ENCODE assay signal across 15 cellular contexts in the genomic region with DNA sequence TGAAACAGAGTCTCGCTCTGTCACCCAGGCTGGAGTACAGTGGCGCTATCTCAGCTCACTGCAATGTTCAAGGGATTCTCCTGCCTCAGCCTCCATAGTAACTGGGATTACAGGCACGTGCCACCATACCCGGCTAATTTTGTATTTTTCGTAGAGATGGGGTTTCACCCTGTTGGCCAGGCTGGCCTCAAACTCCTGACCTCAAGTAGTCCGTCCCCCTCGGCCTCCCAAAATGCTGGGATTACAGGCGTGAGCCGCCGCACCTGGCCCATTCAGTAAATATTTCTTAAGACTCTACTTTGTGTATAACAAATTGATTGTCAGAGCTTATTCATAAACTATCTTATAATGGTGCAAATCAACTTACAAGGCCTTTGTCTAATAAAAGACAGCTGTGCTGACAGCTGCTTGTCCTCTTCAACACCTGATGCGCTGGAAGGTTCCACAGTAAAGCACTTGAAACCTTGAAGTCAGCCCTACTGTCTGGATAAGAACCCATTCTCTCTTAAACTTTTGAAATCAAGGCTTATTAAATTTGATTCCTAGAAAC. TPM values are rescaled to one million over a fixed set of nuclear protein-coding genes. Genes with fewer than 3 reads are reported as not detected.
DNase-seq lines count a peak whose midpoint lies in the region; ATAC-seq and TF ChIP-seq lines count a peak whose summit lies in the region.
"Had no signal": no experiment of that assay in that cellular context is flagged by ENCODE, and none has a peak within 500 bp of the region (broad histone marks: within the 10 kb centered on the region; RNA-seq: fewer than 3 reads in every experiment).

No MANE protein-coding gene starts in this region.

- intact Hi-C loops in ascending aorta (cut with DNase I) = no loop called here
- intact Hi-C loops in right lobe of liver (cut with DNase I) = no loop called here
- intact Hi-C loops in left colon (cut with DNase I, micrococcal nuclease) = no loop called here

- H3K27ac ChIP-seq in ascending aorta = peak overlapping the region; percentile 54 to 85
- peak overlapping the region; percentile 74 to 85 (median 80) for H3K27ac ChIP-seq in right lobe of liver
- peak overlapping the region; percentile 24 for H3K27ac ChIP-seq in stomach smooth muscle (ENCODE audit: low read length)

- H3K36me3 ChIP-seq in ascending aorta (peaks cover 0 to 4% of the 10 kb centered on the region in 2 donors), right lobe of liver (peaks cover 0 to 47% (median 18%) of the 10 kb centered on the region in 4 donors), stomach smooth muscle (ENCODE audit: control insufficient read depth in 2 of 2, insufficient read depth in 2 of 2, low read length in 2 of 2) (peaks cover 0 to 4% of the 10 kb centered on the region in 2 donors)
- H3K36me3 ChIP-seq: WERI-Rb-1 had no signal

- 51% methylated on average over 10 of the region's 11 CpGs for WGBS in right lobe of liver (ENCODE audit: insufficient coverage, low coverage, low lambda C conversion rate, missing lambda C conversion rate)

- no peaks in the 10 kb centered on the region for H3K9me3 ChIP-seq in ascending aorta
- H3K9me3 ChIP-seq in right lobe of liver = no peaks in the 10 kb centered on the region
- H3K9me3 ChIP-seq in stomach smooth muscle (ENCODE audit: control insufficient read depth in 2 of 2, low read length in 2 of 2) = no peaks in the 10 kb centered on the region

- no peaks in the 10 kb centered on the region for H3K27me3 ChIP-seq in ascending aorta
- no peaks in the 10 kb centered on the region for H3K27me3 ChIP-seq in right lobe of liver
- no peaks in the 10 kb centered on the region for H3K27me3 ChIP-seq in stomach smooth muscle (ENCODE audit: control insufficient read depth in 1 of 2, insufficient read depth in 2 of 2, low read length in 2 of 2)

- no peak for TF ChIP-seq POLR2A in right lobe of liver (IDR thresholded peaks at IDR 0.05)

- TF ChIP-seq CTCF in ascending aorta (IDR thresholded peaks at IDR 0.05) = no peak
- TF ChIP-seq CTCF in right lobe of liver (IDR thresholded peaks at IDR 0.05) = no peak

- no peak overlapping the region for H3K9ac ChIP-seq in stomach smooth muscle (ENCODE audit: low read length in 2 of 2)

- ATAC-seq in right lobe of liver (peak in 1 of 4 donors; percentile 23), left colon (no peak)
- ATAC-seq: natural killer cell had no signal

- H3K4me1 ChIP-seq in ascending aorta (peaks cover 8% of the 10 kb centered on the region in 2 donors), right lobe of liver (peaks cover 0 to 24% (median 13%) of the 10 kb centered on the region in 4 donors), stomach smooth muscle (ENCODE audit: control insufficient read depth, insufficient read depth, low read length) (peaks cover 11% of the 10 kb centered on the region)

- DNase-seq in DMS53 (lab: John Stamatoyannopoulos, UW) (peak; percentile 64), DMS53 treated with DMSO at 0.1 percent for 48 hours (lab: John Stamatoyannopoulos, UW; ENCODE audit: unreplicated experiment) (no peak), ascending aorta (ENCODE audit: low spot score in 2 of 2) (no peak), right lobe of liver (no peak), Kasumi-1 (lab: John Stamatoyannopoulos, UW) (no peak), NCI-H1930 (lab: John Stamatoyannopoulos, UW) (no peak), left colon (no peak)
- DNase-seq: activated CD8-positive, alpha-beta memory T cell treated with anti-CD3 and anti-CD28 coated beads, Interleukin-2, amount 50 U/mL, for 4 hours; activated naive CD8-positive, alpha-beta T cell treated with anti-CD3 and anti-CD28 coated beads for 36 hours; CD8-positive, alpha-beta T cell; natural killer cell had no signal

- H3K4me3 ChIP-seq in ascending aorta (no peak overlapping the region), right lobe of liver (no peak overlapping the region), stomach smooth muscle (ENCODE audit: low read length in 2 of 2) (no peak overlapping the region)
- H3K4me3 ChIP-seq: K562 had no signal

RNA-seq across cellular contexts. Expression of a gene that starts 14.7 kb away (rescaled TPM):
- total RNA-seq in ascending aorta (12.2 TPM), right lobe of liver (100 to 1,000 TPM in 5 of 6 experiments, 10 to 100 TPM in 1; 85.0 to 304 (median 130) TPM), left colon (10 to 100 TPM; 10.2 to 10.5 TPM)
- total RNA-seq: A172 had no signal

Comparison
In these comparisons a context has a peak if more than half of its experiments do, and no peak if none do; other contexts are left out.
1. H3K27ac ChIP-seq: peak in every context shown above with its lines; median percentile 80 in right lobe of liver; 70 in ascending aorta; 24 in stomach smooth muscle.